Comparison of ENCODE assay signal across 8 cellular contexts in the genomic region with DNA sequence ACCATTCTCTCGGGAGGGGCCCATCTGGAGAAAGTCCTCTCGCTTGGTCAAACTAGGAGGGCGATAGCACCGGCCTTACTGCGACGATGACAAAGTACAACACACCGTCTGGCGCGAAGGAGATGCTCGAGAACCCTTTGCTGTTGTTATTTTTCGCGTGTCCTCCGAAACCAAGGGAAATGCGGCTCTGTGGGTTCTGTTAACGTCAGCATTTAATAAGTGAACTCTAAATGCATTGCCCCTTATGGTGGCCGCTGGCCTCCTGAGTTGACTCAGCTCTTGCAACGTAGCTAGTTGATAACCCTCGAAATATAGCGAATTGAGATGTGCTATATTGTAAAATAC. TPM values are rescaled to one million over a fixed set of nuclear protein-coding genes. Genes with fewer than 3 reads are reported as not detected.
DNase-seq lines count a peak whose midpoint lies in the region; ATAC-seq, FAIRE-seq and TF ChIP-seq lines count a peak whose summit lies in the region.

No MANE protein-coding gene starts in this region.

- H3K27me3 ChIP-seq in ACC112 (ENCODE audit: insufficient read depth, low read length) (no peaks in the 10 kb centered on the region), OCI-LY3 (ENCODE audit: low read depth, low read length) (no peaks in the 10 kb centered on the region), bronchial epithelial cell (ENCODE audit: control insufficient read depth, insufficient read depth, low read length) (no peaks in the 10 kb centered on the region), HepG2 (ENCODE audit: control insufficient read depth in 1 of 2, insufficient read depth in 2 of 2, low read length in 2 of 2) (no peaks in the 10 kb centered on the region; a peak in 1 of 5 replicates), thoracic aorta (replicated peaks; ENCODE audit: insufficient read depth) (no peaks in the 10 kb centered on the region)

- H4K20me1 ChIP-seq in OCI-LY3 (ENCODE audit: insufficient read depth, low read length) (no peaks in the 10 kb centered on the region), HepG2 (ENCODE audit: insufficient read depth, low read length) (peaks cover 5% of the 10 kb centered on the region; the same call in 1 of the 2 replicates)

- BruUV-seq in HepG2 (replicated peaks; lab: Mats Ljungman, UMichigan), result TSS peak; percentile 94

- H3K9ac ChIP-seq in OCI-LY3 (ENCODE audit: low read length) (peak overlapping the region; percentile 76), HepG2 (ENCODE audit: insufficient read depth, low read depth, low read length) (peak overlapping the region; percentile 99)

- peak overlapping the region; percentile 81 for H3K4me3 ChIP-seq in ACC112 (ENCODE audit: low read depth, low read length)
- peak overlapping the region; percentile 80 for H3K4me3 ChIP-seq in GM08714 (ENCODE audit: low read length)
- H3K4me3 ChIP-seq in OCI-LY3 (ENCODE audit: low read length), result peak overlapping the region; percentile 84
- peak overlapping the region; percentile 85 for H3K4me3 ChIP-seq in bronchial epithelial cell (ENCODE audit: low read depth, low read length)
- peak overlapping the region; percentile 74 to 99 (median 97) for H3K4me3 ChIP-seq in HepG2 (replicated peaks in 1 of 3; ENCODE audit: insufficient read depth in 1 of 3, low read depth in 2 of 3, low read length in 3 of 3)
- H3K4me3 ChIP-seq in thoracic aorta, result peak overlapping the region; percentile 99

- H3K9me3 ChIP-seq in OCI-LY3 (ENCODE audit: insufficient read depth, low read length) (no peaks in the 10 kb centered on the region), HepG2 (ENCODE audit: low read length) (no peaks in the 10 kb centered on the region), thoracic aorta (no peaks in the 10 kb centered on the region)

- DNase-seq in bronchial epithelial cell (ENCODE audit: low read depth) (peak; percentile 44), HepG2 (ENCODE audit: low spot score) (peak; percentile 58), thoracic aorta (ENCODE audit: low spot score) (no peak), midbrain (lab: John Stamatoyannopoulos, UW) (no peak)

- CTCF ChIA-PET in HepG2 (lab: Yijun Ruan, JAX; ENCODE audit: low intra/inter-chr PET ratio, low total read pairs), result interaction anchor here (1.2 to 1.5 kb wide), 2 partner anchors 38 to 184 kb away, joined by 6 to 7 read pairs; no protein-coding TSS in a partner anchor

- ATAC-seq in HepG2 (peak; percentile 6), thoracic aorta (ENCODE audit: insufficient number of reproducible peaks, low FRiP score, low read depth) (no peak), GM18511 (IDR thresholded peaks at IDR 0.05; ENCODE audit: unreplicated experiment) (no peak)

- no peak for TF ChIP-seq CTCF in OCI-LY3 (IDR thresholded peaks at IDR 0.05; ENCODE audit: low read depth, low read length)
- TF ChIP-seq CTCF in bronchial epithelial cell (IDR thresholded peaks at IDR 0.05; ENCODE audit: insufficient read depth, low read length, severe bottlenecking), result no peak
- no peak for TF ChIP-seq CTCF in HepG2 (CRISPR knock-in tag; IDR thresholded peaks at IDR 0.05)
- no peak for TF ChIP-seq CTCF in thoracic aorta (IDR thresholded peaks at IDR 0.05)

- no peak for TF ChIP-seq RAD21 in HepG2 (CRISPR knock-in tag; IDR thresholded peaks at IDR 0.05)

- H3K79me2 ChIP-seq in ACC112 (ENCODE audit: control insufficient read depth, insufficient read depth, low read length, unreplicated experiment) (peaks cover 27% of the 10 kb centered on the region), OCI-LY3 (ENCODE audit: low read length) (peaks cover 31% of the 10 kb centered on the region), HepG2 (ENCODE audit: insufficient read depth, low read length) (peaks cover 18% of the 10 kb centered on the region)

- no peak for FAIRE-seq in bronchial epithelial cell (lab: Jason Lieb, UNC)
- no peak for FAIRE-seq in HepG2 (lab: Jason Lieb, UNC)

- H3K4me1 ChIP-seq in ACC112 (ENCODE audit: control insufficient read depth, insufficient read depth, low read length, unreplicated experiment) (peaks cover 7% of the 10 kb centered on the region), OCI-LY3 (ENCODE audit: low read length) (peaks cover 13% of the 10 kb centered on the region), HepG2 (ENCODE audit: insufficient read depth, low read length) (peaks cover 23% of the 10 kb centered on the region), thoracic aorta (ENCODE audit: control insufficient read depth in 1 of 2, low read depth in 2 of 2) (peaks cover 18 to 25% of the 10 kb centered on the region in 2 donors)

- WGBS in HepG2 (ENCODE audit: low lambda C conversion rate), result under 1% methylated on average over 19 of the region's 19 CpGs

- TF ChIP-seq POLR2A in HepG2 (IDR thresholded peaks at IDR 0.05; ENCODE audit: insufficient read depth in 1 of 2, low read depth in 2 of 2, low read length in 2 of 2), result no peak

- POLR2A ChIA-PET in HepG2 (lab: Yijun Ruan, JAX), result interaction anchor here (0.8 to 4.3 kb wide), 48 partner anchors 9 to 1962 kb away, joined by 3 to 72 read pairs (median 6); a partner anchor contains a TSS

- H3K4me2 ChIP-seq in OCI-LY3 (ENCODE audit: low read length) (peak overlapping the region; percentile 87), HepG2 (ENCODE audit: low read depth, low read length) (peak overlapping the region; percentile 93)

- TF ChIP-seq EP300 in HepG2 (IDR thresholded peaks at IDR 0.05; ENCODE audit: low read depth in 2 of 2, low read length in 2 of 2) (no peak), HepG2 (CRISPR knock-in tag; IDR thresholded peaks at IDR 0.05; ENCODE audit: borderline replicate concordance) (no peak)

- H2AFZ ChIP-seq in ACC112 (ENCODE audit: low read length, unreplicated experiment), result peak overlapping the region; percentile 71
- peak overlapping the region; percentile 77 for H2AFZ ChIP-seq in OCI-LY3 (ENCODE audit: low read depth, low read length)
- H2AFZ ChIP-seq in HepG2 (ENCODE audit: low read length), result peak overlapping the region; percentile 91

- in situ Hi-C loops in HepG2 (cut with HindIII; ENCODE audit: extremely low pct_ligation_motif_present, low pct_unique_long_range_greater_than_20kb), result no loop called here

- intact Hi-C loops in HepG2 (cut with micrococcal nuclease; ENCODE audit: unreplicated experiment), result no loop called here

- H3K27ac ChIP-seq in ACC112 (ENCODE audit: low read depth, low read length), result peak overlapping the region; percentile 94
- peak overlapping the region; percentile 92 for H3K27ac ChIP-seq in OCI-LY3 (ENCODE audit: low read length)
- H3K27ac ChIP-seq in HepG2 (ENCODE audit: extremely low read length, insufficient read depth, low read length), result peak overlapping the region; percentile 97
- H3K27ac ChIP-seq in thoracic aorta, result peak overlapping the region; percentile 99 to 100

- H3K36me3 ChIP-seq in ACC112 (ENCODE audit: insufficient read depth, low read length), result no peaks in the 10 kb centered on the region
- H3K36me3 ChIP-seq in OCI-LY3 (replicated peaks; ENCODE audit: low read depth, low read length), result peaks cover 9% of the 10 kb centered on the region
- no peaks in the 10 kb centered on the region for H3K36me3 ChIP-seq in bronchial epithelial cell (ENCODE audit: control insufficient read depth, insufficient read depth, low read length)
- no peaks in the 10 kb centered on the region; a peak in 1 of 5 replicates for H3K36me3 ChIP-seq in HepG2 (replicated peaks in 1 of 2; ENCODE audit: control insufficient read depth in 1 of 2, insufficient read depth in 2 of 2, low read length in 2 of 2)
- H3K36me3 ChIP-seq in thoracic aorta, result no peaks in the 10 kb centered on the region

RNA-seq across cellular contexts. Expression of a gene that starts 0.6 kb away (rescaled TPM):
- total RNA-seq in bronchial epithelial cell, result 31.9 and 34.3 TPM in 2 replicates
- total RNA-seq in HepG2 (2016; rRNA removed; fragmentation: Illumina TruSeq; extraction: Trizol), result 86.3 and 109 TPM in 2 replicates
- total RNA-seq in HepG2 (2016; cell fraction: cytosol; rRNA removed; fragmentation: Illumina TruSeq; extraction: Trizol; ENCODE audit: low read depth), result 35.8 and 45.6 TPM in 2 replicates
- 84.6 and 104 TPM in 2 replicates for total RNA-seq in HepG2 (2016; cell fraction: insoluble cytoplasmic fraction; rRNA removed; fragmentation: Illumina TruSeq; extraction: Trizol)
- total RNA-seq in HepG2 (2016; cell fraction: membrane; rRNA removed; fragmentation: Illumina TruSeq; extraction: Trizol), result 37.7 and 45.1 TPM in 2 replicates
- total RNA-seq in HepG2 (2016; cell fraction: nucleus; rRNA removed; fragmentation: Illumina TruSeq; extraction: Trizol), result 33.5 and 37.6 TPM in 2 replicates
- polyA plus RNA-seq in HepG2 (2011; rRNA removed), result 19.3 and 25.5 TPM in 2 replicates
- polyA plus RNA-seq in HepG2 (2011; cell fraction: cytosol; rRNA removed), result 23.9 and 54.3 TPM in 2 replicates
- 51.9 and 57.0 TPM in 2 replicates for polyA plus RNA-seq in HepG2 (2011; cell fraction: nucleus; rRNA removed)
- 21.2 and 23.7 TPM in 2 replicates for polyA plus RNA-seq in HepG2 (2012)
- polyA plus RNA-seq in HepG2 (2016; cell fraction: cytosol; fragmentation: Illumina TruSeq; extraction: Trizol; ENCODE audit: low read depth), result 35.0 and 35.6 TPM in 2 replicates
- 80.7 and 95.3 TPM in 2 replicates for polyA plus RNA-seq in HepG2 (2016; cell fraction: insoluble cytoplasmic fraction; fragmentation: Illumina TruSeq; extraction: Trizol; ENCODE audit: low read depth)
- 26.0 and 27.7 TPM in 2 replicates for polyA plus RNA-seq in HepG2 (2016; cell fraction: membrane; fragmentation: Illumina TruSeq; extraction: Trizol; ENCODE audit: low read depth)
- polyA plus RNA-seq in HepG2 (2016; cell fraction: nucleus; fragmentation: Illumina TruSeq; extraction: Trizol; ENCODE audit: insufficient read depth, low read depth), result 59.0 and 66.7 TPM in 2 replicates
- polyA minus RNA-seq in HepG2 (2011; rRNA and poly(A)+ RNA removed; ENCODE audit: low replicate concordance), result 4.2 and 28.6 TPM in 2 replicates
- 37.4 and 37.9 TPM in 2 replicates for polyA minus RNA-seq in HepG2 (2011; cell fraction: cytosol; rRNA and poly(A)+ RNA removed)
- polyA minus RNA-seq in HepG2 (2011; cell fraction: nucleus; rRNA and poly(A)+ RNA removed), result 10.8 and 19.3 TPM in 2 replicates
- 10 to 100 TPM; 42.3 to 87.2 TPM for total RNA-seq in thoracic aorta

RNA-seq across cellular contexts. Expression of a gene that starts 13.5 kb away (rescaled TPM):
- total RNA-seq in bronchial epithelial cell (1.5 and 1.8 TPM in 2 replicates), HepG2 (2016; rRNA removed; fragmentation: Illumina TruSeq; extraction: Trizol) (12.4 and 13.8 TPM in 2 replicates), thoracic aorta (1 to 10 TPM; 1.2 to 2.6 TPM)
- total RNA-seq in HepG2 (2016; cell fraction: cytosol; rRNA removed; fragmentation: Illumina TruSeq; extraction: Trizol; ENCODE audit: low read depth), result 12.1 and 21.0 TPM in 2 replicates
- total RNA-seq in HepG2 (2016; cell fraction: insoluble cytoplasmic fraction; rRNA removed; fragmentation: Illumina TruSeq; extraction: Trizol), result 12.3 and 13.6 TPM in 2 replicates
- 17.3 and 23.9 TPM in 2 replicates for total RNA-seq in HepG2 (2016; cell fraction: membrane; rRNA removed; fragmentation: Illumina TruSeq; extraction: Trizol)
- total RNA-seq in HepG2 (2016; cell fraction: nucleus; rRNA removed; fragmentation: Illumina TruSeq; extraction: Trizol), result 10.0 and 11.4 TPM in 2 replicates
- polyA plus RNA-seq in HepG2 (2011; rRNA removed), result 22.8 and 23.4 TPM in 2 replicates
- polyA plus RNA-seq in HepG2 (2011; cell fraction: cytosol; rRNA removed), result 21.1 and 24.5 TPM in 2 replicates
- polyA plus RNA-seq in HepG2 (2011; cell fraction: nucleus; rRNA removed), result 18.7 and 23.9 TPM in 2 replicates
- polyA plus RNA-seq in HepG2 (2012), result 12.3 and 14.5 TPM in 2 replicates
- 19.5 and 24.0 TPM in 2 replicates for polyA plus RNA-seq in HepG2 (2016; cell fraction: cytosol; fragmentation: Illumina TruSeq; extraction: Trizol; ENCODE audit: low read depth)
- 15.6 and 19.5 TPM in 2 replicates for polyA plus RNA-seq in HepG2 (2016; cell fraction: insoluble cytoplasmic fraction; fragmentation: Illumina TruSeq; extraction: Trizol; ENCODE audit: low read depth)
- 18.5 and 22.3 TPM in 2 replicates for polyA plus RNA-seq in HepG2 (2016; cell fraction: membrane; fragmentation: Illumina TruSeq; extraction: Trizol; ENCODE audit: low read depth)
- polyA plus RNA-seq in HepG2 (2016; cell fraction: nucleus; fragmentation: Illumina TruSeq; extraction: Trizol; ENCODE audit: insufficient read depth, low read depth), result 16.4 and 20.6 TPM in 2 replicates
- 2.0 and 5.3 TPM in 2 replicates for polyA minus RNA-seq in HepG2 (2011; rRNA and poly(A)+ RNA removed; ENCODE audit: low replicate concordance)
- 4.2 and 5.2 TPM in 2 replicates for polyA minus RNA-seq in HepG2 (2011; cell fraction: cytosol; rRNA and poly(A)+ RNA removed)
- polyA minus RNA-seq in HepG2 (2011; cell fraction: nucleus; rRNA and poly(A)+ RNA removed), result 7.7 and 8.5 TPM in 2 replicates

Comparison
In these comparisons a context has a peak if more than half of its experiments do, and no peak if none do; other contexts are left out.
1. DNase-seq: peak in bronchial epithelial cell (single experiment) and HepG2 (single experiment); none in thoracic aorta (single experiment) and midbrain (single experiment).
2. Peak in every context shown above with its lines, with median percentiles within 50 percentile points of each other: H2AFZ ChIP-seq, H3K27ac ChIP-seq and H3K4me3 ChIP-seq.